In the genomic region with DNA sequence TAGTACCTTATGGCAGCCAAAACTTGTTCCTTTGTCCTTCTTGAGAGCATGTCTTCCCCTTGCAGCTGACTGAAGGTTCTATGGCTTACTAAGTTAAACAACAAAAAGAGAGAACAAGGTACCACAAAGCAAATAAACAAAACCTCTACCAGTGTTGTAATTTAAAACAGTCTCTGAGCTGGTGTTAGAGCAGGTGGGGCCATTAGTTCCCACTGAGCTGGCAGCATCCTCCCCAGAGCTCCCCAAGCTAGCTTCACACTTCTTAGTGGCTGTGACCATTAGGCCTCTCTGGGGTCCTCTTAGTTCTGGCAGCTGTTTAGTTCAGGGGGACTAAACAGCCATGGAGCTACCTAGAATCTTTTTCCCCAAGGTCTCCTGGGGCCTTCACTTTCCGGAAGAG, we compare ENCODE assay signal across 15 cellular contexts.
"Had no signal": no experiment of that assay in that cellular context is flagged by ENCODE, and none has a peak within 500 bp of the region (broad histone marks: within the 10 kb centered on the region; RNA-seq: fewer than 3 reads in every experiment).

No MANE protein-coding gene starts in this region.

- H3K27ac Mint-ChIP-seq: activated CD4-positive, alpha-beta memory T cell treated with anti-CD3 and anti-CD28 coated beads for 36 hours; activated CD8-positive, alpha-beta memory T cell treated with anti-CD3 and anti-CD28 coated beads, Interleukin-2, amount 10 ng/mL, durations not matched to agents 7 days and 5 days had no signal

- H3K36me3 Mint-ChIP-seq: activated CD4-positive, alpha-beta memory T cell treated with anti-CD3 and anti-CD28 coated beads for 36 hours had no signal

- H3K27me3 ChIP-seq: dorsolateral prefrontal cortex, tibial nerve, vagina had no signal

- H3K9me3 Mint-ChIP-seq: activated CD4-positive, alpha-beta memory T cell treated with anti-CD3 and anti-CD28 coated beads for 36 hours; activated T-cell treated with anti-CD3 and anti-CD28 coated beads, Interleukin-2, amount 50 U/mL, for 4 hours; neural crest cell had no signal

- ATAC-seq: activated CD8-positive, alpha-beta memory T cell treated with anti-CD3 and anti-CD28 coated beads, Interleukin-2, amount 10 ng/mL, durations not matched to agents 7 days and 5 days; activated T-cell treated with anti-CD3 and anti-CD28 coated beads, Interleukin-2, amount 50 U/mL, for 4 hours; left colon had no signal

- H3K36me3 ChIP-seq: tibial nerve, vagina had no signal

- H3K4me3 Mint-ChIP-seq: activated CD4-positive, alpha-beta memory T cell treated with anti-CD3 and anti-CD28 coated beads for 36 hours; activated CD8-positive, alpha-beta memory T cell treated with anti-CD3 and anti-CD28 coated beads, Interleukin-2, amount 10 ng/mL, durations not matched to agents 7 days and 5 days; activated T-cell treated with anti-CD3 and anti-CD28 coated beads, Interleukin-2, amount 50 U/mL, for 4 hours; neural crest cell had no signal

- H3K4me3 ChIP-seq: dorsolateral prefrontal cortex, lung, tibial nerve, vagina had no signal

- H3K27ac ChIP-seq: dorsolateral prefrontal cortex, tibial nerve, vagina had no signal

- DNase-seq: activated CD4-positive, alpha-beta memory T cell treated with anti-CD3 and anti-CD28 coated beads for 36 hours; activated CD8-positive, alpha-beta memory T cell treated with anti-CD3 and anti-CD28 coated beads, Interleukin-2, amount 10 ng/mL, durations not matched to agents 7 days and 5 days; activated effector memory CD4-positive, alpha-beta T cell treated with Interleukin-2 at 50 U/mL for 16 hours; activated naive CD4-positive, alpha-beta T cell treated with anti-CD3 and anti-CD28 coated beads, Interleukin-2, amount 50 U/mL, for 16 hours; activated T-cell treated with anti-CD3 and anti-CD28 coated beads, Interleukin-2, amount 50 U/mL, for 4 hours; dorsolateral prefrontal cortex; left colon; midbrain; stimulated activated CD4-positive, alpha-beta T cell treated with anti-CD3 and anti-CD28 coated beads, Interleukin-12 subunit alpha, Interleukin-12 subunit beta, amount 100 ng/mL, for 4 hours; stimulated activated CD4-positive, alpha-beta T cell treated with anti-CD3 and anti-CD28 coated beads, Interleukin-2, amount 100 ng/mL, for 24 hours; T1000 had no signal

- H3K9me3 ChIP-seq: tibial nerve, vagina had no signal

- H3K4me1 Mint-ChIP-seq: activated CD8-positive, alpha-beta memory T cell treated with anti-CD3 and anti-CD28 coated beads, Interleukin-2, amount 10 ng/mL, durations not matched to agents 7 days and 5 days had no signal

- H3K4me1 ChIP-seq: tibial nerve had no signal

- H3K27me3 Mint-ChIP-seq: activated CD8-positive, alpha-beta memory T cell treated with anti-CD3 and anti-CD28 coated beads, Interleukin-2, amount 10 ng/mL, durations not matched to agents 7 days and 5 days had no signal
